In the genomic region with DNA sequence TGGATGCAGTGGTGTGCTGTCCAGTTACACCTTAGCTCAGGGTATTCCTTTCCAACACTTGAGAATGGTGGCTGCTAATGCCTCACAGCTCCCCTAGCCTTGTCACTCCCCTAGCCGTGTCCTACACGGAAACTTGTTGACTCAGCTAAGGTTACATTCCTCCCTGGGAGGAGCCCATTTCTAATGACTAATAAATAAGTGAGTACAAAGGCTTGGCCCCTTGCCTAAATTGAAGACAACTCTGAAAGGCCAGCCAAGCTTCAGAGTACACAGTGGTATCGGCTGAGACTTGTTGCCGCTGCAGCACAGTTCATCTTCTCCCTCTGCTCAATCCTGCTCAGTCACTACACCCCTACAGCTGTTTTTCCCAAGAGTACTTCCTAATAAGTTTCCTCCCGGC, we compare ENCODE assay signal across 8 cellular contexts. TPM values are rescaled to one million over a fixed set of nuclear protein-coding genes. Genes with fewer than 3 reads are reported as not detected.
DNase-seq lines count a peak whose midpoint lies in the region; ATAC-seq and TF ChIP-seq lines count a peak whose summit lies in the region.

No MANE protein-coding gene starts in this region.

- ATAC-seq in esophagus mucosa, result peak; percentile 98
- ATAC-seq in HG03108 (IDR thresholded peaks at IDR 0.05; ENCODE audit: unreplicated experiment), result no peak

- no peak for TF ChIP-seq CTCF in GM20000 (IDR thresholded peaks at IDR 0.05; ENCODE audit: extremely low read depth, missing control alignments)

- DNase-seq in DMS153 treated with DMSO at 0.1 percent for 48 hours (lab: John Stamatoyannopoulos, UW; ENCODE audit: unreplicated experiment), result peak; percentile 49
- peak; percentile 27 for DNase-seq in NCI-H510A (lab: John Stamatoyannopoulos, UW)
- DNase-seq in non-pigmented ciliary epithelial cell (ENCODE audit: low read depth), result peak; percentile 80
- DNase-seq in GM20000 (ENCODE audit: low spot score), result no peak
- DNase-seq in middle frontal gyrus (ENCODE audit: extremely low spot score, low spot score), result no peak
- no peak for DNase-seq in activated naive CD4-positive, alpha-beta T cell treated with Interleukin-2 at 50 U/mL for 16 hours

RNA-seq across cellular contexts. Expression of gene SLC25A31, which starts 21.2 kb away (rescaled TPM):
- total RNA-seq in esophagus mucosa, result not detected

Comparison
In these comparisons a context has a peak if more than half of its experiments do, and no peak if none do; other contexts are left out.
1. DNase-seq: peak in DMS153 treated with DMSO at 0.1 percent for 48 hours (single experiment), NCI-H510A (single experiment) and non-pigmented ciliary epithelial cell (single experiment); none in GM20000 (single experiment), middle frontal gyrus (single experiment) and activated naive CD4-positive, alpha-beta T cell treated with Interleukin-2 at 50 U/mL for 16 hours (single experiment).